In genomic region chr5:120615967-120616645, GRCh38 we compare ENCODE assay signal across 13 cellular contexts.
DNase-seq lines count a peak whose midpoint lies in the region; ATAC-seq and TF ChIP-seq lines count a peak whose summit lies in the region.
"Had no signal": no experiment of that assay in that cellular context is flagged by ENCODE, and none has a peak within 500 bp of the region (broad histone marks: within the 10 kb centered on the region; RNA-seq: fewer than 3 reads in every experiment).

No MANE protein-coding gene starts in this region.

- H3K9me3 Mint-ChIP-seq in endothelial cell (ENCODE audit: unreplicated experiment), result no peaks in the 10 kb centered on the region
- no peaks in the 10 kb centered on the region for H3K9me3 Mint-ChIP-seq in CD8-positive, alpha-beta T cell
- H3K9me3 Mint-ChIP-seq: activated naive CD8-positive, alpha-beta T cell treated with anti-CD3 and anti-CD28 coated beads, Interleukin-2, amount 10 ng/mL, durations not matched to agents 7 days and 5 days had no signal

- no peaks in the 10 kb centered on the region for H3F3A ChIP-seq in PC-9 (ENCODE audit: insufficient read depth, low read depth)

- H3K36me3 ChIP-seq in PC-9 (ENCODE audit: low read depth), result no peaks in the 10 kb centered on the region
- H3K36me3 ChIP-seq in CD8-positive, alpha-beta T cell (ENCODE audit: insufficient read depth, low read length), result no peaks in the 10 kb centered on the region
- H3K36me3 ChIP-seq: ovary had no signal

- ATAC-seq in CD8-positive, alpha-beta T cell, result no peak
- ATAC-seq: left cardiac atrium had no signal

- H3K27ac ChIP-seq in PC-9, result no peak overlapping the region
- H3K27ac ChIP-seq in epithelial cell of prostate, result peak overlapping the region; percentile 62
- no peak overlapping the region for H3K27ac ChIP-seq in CD8-positive, alpha-beta T cell (ENCODE audit: low read depth, low read length)
- H3K27ac ChIP-seq: ovary had no signal

- H3K4me3 Mint-ChIP-seq in endothelial cell (ENCODE audit: unreplicated experiment), result no peak overlapping the region
- H3K4me3 Mint-ChIP-seq in CD8-positive, alpha-beta T cell, result no peak overlapping the region
- H3K4me3 Mint-ChIP-seq: activated naive CD8-positive, alpha-beta T cell treated with anti-CD3 and anti-CD28 coated beads, Interleukin-2, amount 10 ng/mL, durations not matched to agents 7 days and 5 days had no signal

- no peak overlapping the region for H3K4me3 ChIP-seq in PC-9
- no peak overlapping the region for H3K4me3 ChIP-seq in CD8-positive, alpha-beta T cell (ENCODE audit: low read depth, low read length)
- H3K4me3 ChIP-seq: ovary had no signal

- H3K4me1 Mint-ChIP-seq in endothelial cell (ENCODE audit: unreplicated experiment), result no peaks in the 10 kb centered on the region
- H3K4me1 Mint-ChIP-seq in CD8-positive, alpha-beta T cell (ENCODE audit: low read depth), result no peaks in the 10 kb centered on the region
- H3K4me1 Mint-ChIP-seq: activated naive CD8-positive, alpha-beta T cell treated with anti-CD3 and anti-CD28 coated beads, Interleukin-2, amount 10 ng/mL, durations not matched to agents 7 days and 5 days had no signal

- H3K27me3 ChIP-seq in PC-9 (ENCODE audit: insufficient read depth, low read depth), result no peaks in the 10 kb centered on the region
- H3K27me3 ChIP-seq in CD8-positive, alpha-beta T cell (ENCODE audit: insufficient read depth, low read length), result no peaks in the 10 kb centered on the region
- H3K27me3 ChIP-seq: ovary had no signal

- H3K9me2 ChIP-seq in PC-9 (ENCODE audit: insufficient read depth), result no peaks in the 10 kb centered on the region; the same call in 1 of the 2 replicates

- DNase-seq in ELF-1 (ENCODE audit: low read depth, low spot score) (peak; percentile 27), PC-9 (peak; percentile 3 to 62), epithelial cell of prostate (ENCODE audit: low read depth, low spot score) (peak; percentile 39), non-pigmented ciliary epithelial cell (ENCODE audit: low read depth) (peak; percentile 83), endothelial cell (ENCODE audit: low spot score) (no peak), NCI-H1092 treated with DMSO at 0.1 percent for 48 hours (lab: John Stamatoyannopoulos, UW) (no peak)
- DNase-seq in stimulated activated CD4-positive, alpha-beta T cell treated with anti-CD3 and anti-CD28 coated beads, Interleukin-15, amount 100 ng/mL, for 24 hours, result no peak
- no peak for DNase-seq in CD8-positive, alpha-beta T cell
- DNase-seq: activated naive CD8-positive, alpha-beta T cell treated with anti-CD3 and anti-CD28 coated beads, Interleukin-2, amount 10 ng/mL, durations not matched to agents 7 days and 5 days; left cardiac atrium; NCI-H446; ovary; stimulated activated CD4-positive, alpha-beta T cell treated with anti-CD3 and anti-CD28 coated beads, Interleukin-4, amount 100 ng/mL, for 1 hour had no signal

- CTCF ChIA-PET in PC-9 (lab: Charles Lee), result no interaction called here
- CTCF ChIA-PET in CD8-positive, alpha-beta T cell (lab: Charles Lee), result interaction anchor here (0.6 kb wide), 1 partner anchor 42 kb away, joined by 3 read pairs; no protein-coding TSS in a partner anchor

- POLR2A ChIA-PET in PC-9 (lab: Charles Lee; ENCODE audit: unreplicated experiment), result interaction anchor here (0.5 to 0.6 kb wide), 2 partner anchors 11 to 230 kb away, joined by 3 to 4 read pairs; no protein-coding TSS in a partner anchor
- POLR2A ChIA-PET in CD8-positive, alpha-beta T cell (lab: Charles Lee), result no interaction called here

- no peaks in the 10 kb centered on the region for H4K20me1 ChIP-seq in PC-9 (ENCODE audit: insufficient read depth)

- no peaks in the 10 kb centered on the region for H3K36me3 Mint-ChIP-seq in endothelial cell (ENCODE audit: low read depth, unreplicated experiment)
- no peaks in the 10 kb centered on the region for H3K36me3 Mint-ChIP-seq in CD8-positive, alpha-beta T cell
- H3K36me3 Mint-ChIP-seq: activated naive CD8-positive, alpha-beta T cell treated with anti-CD3 and anti-CD28 coated beads, Interleukin-2, amount 10 ng/mL, durations not matched to agents 7 days and 5 days had no signal

- H3K9me3 ChIP-seq in PC-9 (ENCODE audit: insufficient read depth, low read depth), result 0 out of 2 replicates have a peak, but pooled peaks cover 5% of the 10 kb centered on the region
- H3K9me3 ChIP-seq in CD8-positive, alpha-beta T cell (ENCODE audit: low read length), result no peaks in the 10 kb centered on the region
- H3K9me3 ChIP-seq: ovary had no signal

- BruUV-seq in PC-9 (replicated peaks; lab: Mats Ljungman, UMichigan), result no TSS peak

- peaks cover 5% of the 10 kb centered on the region; the same call in 1 of the 2 replicates for H3K4me1 ChIP-seq in PC-9 (replicated peaks; ENCODE audit: insufficient read depth)
- H3K4me1 ChIP-seq in CD8-positive, alpha-beta T cell (ENCODE audit: insufficient read depth, low read length), result no peaks in the 10 kb centered on the region

- no peak overlapping the region for H2AFZ ChIP-seq in PC-9

- no peak overlapping the region for H3K27ac Mint-ChIP-seq in endothelial cell (ENCODE audit: unreplicated experiment)
- no peak overlapping the region for H3K27ac Mint-ChIP-seq in CD8-positive, alpha-beta T cell
- H3K27ac Mint-ChIP-seq: activated naive CD8-positive, alpha-beta T cell treated with anti-CD3 and anti-CD28 coated beads, Interleukin-2, amount 10 ng/mL, durations not matched to agents 7 days and 5 days had no signal

- H3K27me3 Mint-ChIP-seq in endothelial cell (ENCODE audit: unreplicated experiment), result peaks cover 2% of the 10 kb centered on the region
- no peaks in the 10 kb centered on the region for H3K27me3 Mint-ChIP-seq in CD8-positive, alpha-beta T cell (ENCODE audit: low read depth)
- H3K27me3 Mint-ChIP-seq: activated naive CD8-positive, alpha-beta T cell treated with anti-CD3 and anti-CD28 coated beads, Interleukin-2, amount 10 ng/mL, durations not matched to agents 7 days and 5 days had no signal

- intact Hi-C loops in PC-9 (cut with micrococcal nuclease; ENCODE audit: unreplicated experiment), result no loop called here
- intact Hi-C loops in CD8-positive, alpha-beta T cell (cut with DNase I, micrococcal nuclease), result no loop called here

- no peak overlapping the region; the same call in 1 of the 2 replicates for H3K4me2 ChIP-seq in PC-9

- H3K79me2 ChIP-seq in PC-9 (ENCODE audit: low read depth), result no peaks in the 10 kb centered on the region

- no peak for TF ChIP-seq CTCF in PC-9 (conservative IDR thresholded peaks at IDR 0.05)
- no peak for TF ChIP-seq CTCF in endothelial cell (IDR thresholded peaks at IDR 0.05; ENCODE audit: unreplicated experiment)
- TF ChIP-seq CTCF in CD8-positive, alpha-beta T cell (IDR thresholded peaks at IDR 0.05), result no peak

Comparison
In these comparisons a context has a peak if more than half of its experiments do, and no peak if none do; other contexts are left out.
1. DNase-seq: peak in ELF-1 (single experiment), PC-9 (2 of 2), epithelial cell of prostate (single experiment) and non-pigmented ciliary epithelial cell (single experiment); none in endothelial cell (single experiment), stimulated activated CD4-positive, alpha-beta T cell treated with anti-CD3 and anti-CD28 coated beads, Interleukin-15, amount 100 ng/mL, for 24 hours (single experiment), NCI-H1092 treated with DMSO at 0.1 percent for 48 hours (single experiment) and CD8-positive, alpha-beta T cell (0 of 7).